Comparison of ENCODE assay signal across 32 cellular contexts in genomic region chr12:21819678-21820077, GRCh38. TPM values are rescaled to one million over a fixed set of nuclear protein-coding genes. Genes with fewer than 3 reads are reported as not detected.
A peak's percentile ranks its signal among the peaks of the same experiment; 100 is the strongest.
DNase-seq lines count a peak whose midpoint lies in the region; ATAC-seq, FAIRE-seq and TF ChIP-seq lines count a peak whose summit lies in the region.
"Had no signal": no experiment of that assay in that cellular context is flagged by ENCODE, and none has a peak within 500 bp of the region (broad histone marks: within the 10 kb centered on the region; RNA-seq: fewer than 3 reads in every experiment).

No MANE protein-coding gene starts in this region.

- H3K9me3 ChIP-seq in A549: no peaks in the 10 kb centered on the region
- no peaks in the 10 kb centered on the region for H3K9me3 ChIP-seq in mucosa of descending colon
- no peaks in the 10 kb centered on the region for H3K9me3 ChIP-seq in CD8-positive, alpha-beta T cell (ENCODE audit: low read length)
- H3K9me3 ChIP-seq: esophagus muscularis mucosa, thyroid gland had no signal

- peak overlapping the region; percentile 25; the same call in 1 of the 3 replicates for H3K4me2 ChIP-seq in A549

- no peak overlapping the region for H3K4me3 Mint-ChIP-seq in CD8-positive, alpha-beta T cell
- no peak overlapping the region for H3K4me3 Mint-ChIP-seq in Calu3 (ENCODE audit: low read depth, unreplicated experiment)
- H3K4me3 Mint-ChIP-seq: activated T-cell treated with anti-CD3 and anti-CD28 coated beads, Interleukin-2, amount 50 U/mL, for 24 hours; natural killer cell treated with Interleukin-12 subunit alpha and Interleukin-12 subunit beta and Interleukin-15 and Interleukin-18, amount 100 ng/mL, for 72 hours; stimulated activated naive CD8-positive, alpha-beta T cell treated with anti-CD3 and anti-CD28 coated beads, Interleukin-15, amount 100 ng/mL, for 72 hours; T-helper 17 cell had no signal

- no peak for TF ChIP-seq EP300 in A549 (IDR thresholded peaks at IDR 0.05)

- TF ChIP-seq CTCF in A549 (IDR thresholded peaks at IDR 0.05) (no peak), bronchial epithelial cell (IDR thresholded peaks at IDR 0.05; ENCODE audit: insufficient read depth, low read length, severe bottlenecking) (no peak), mucosa of descending colon (IDR thresholded peaks at IDR 0.05) (no peak), Calu3 (IDR thresholded peaks at IDR 0.05; ENCODE audit: unreplicated experiment) (no peak)
- no peak for TF ChIP-seq CTCF in CD8-positive, alpha-beta T cell (IDR thresholded peaks at IDR 0.05)

- no peak for DNase-seq in A549 (ENCODE audit: low read depth in 1 of 2, low spot score in 1 of 2)
- peak; percentile 12 for DNase-seq in EL
- DNase-seq in bronchial epithelial cell (ENCODE audit: low read depth): peak; percentile 20
- no peak for DNase-seq in mucosa of descending colon
- no peak for DNase-seq in CD8-positive, alpha-beta T cell
- no peak for DNase-seq in Calu3
- DNase-seq in activated CD4-positive, CD25-positive, alpha-beta regulatory T cell treated with anti-CD3 and anti-CD28 coated beads, Interleukin-2, amount 50 U/mL, for 72 hours: no peak
- DNase-seq in 8988T: no peak
- DNase-seq: activated CD4-positive, alpha-beta T cell treated with anti-CD3 and anti-CD28 coated beads for 48 hours; activated T-cell treated with anti-CD3 and anti-CD28 coated beads, Interleukin-2, amount 50 U/mL, for 24 hours; effector memory CD4-positive, alpha-beta T cell; GF-D8; GOT3; NCI-H1048; NCI-H187; NCI-H526 treated with DMSO at 0.1 percent for 48 hours; stimulated activated naive CD8-positive, alpha-beta T cell treated with anti-CD3 and anti-CD28 coated beads, Interleukin-15, amount 100 ng/mL, for 72 hours; T-helper 17 cell; thyroid gland had no signal

- no peak overlapping the region for H3K27ac Mint-ChIP-seq in CD8-positive, alpha-beta T cell
- no peak overlapping the region for H3K27ac Mint-ChIP-seq in Calu3 (ENCODE audit: unreplicated experiment)
- H3K27ac Mint-ChIP-seq: activated T-cell treated with anti-CD3 and anti-CD28 coated beads, Interleukin-2, amount 50 U/mL, for 24 hours; natural killer cell treated with Interleukin-12 subunit alpha and Interleukin-12 subunit beta and Interleukin-15 and Interleukin-18, amount 100 ng/mL, for 72 hours; stimulated activated naive CD8-positive, alpha-beta T cell treated with anti-CD3 and anti-CD28 coated beads, Interleukin-15, amount 100 ng/mL, for 72 hours; T-helper 17 cell had no signal

- no peak for TF ChIP-seq RAD21 in A549 (conservative IDR thresholded peaks at IDR 0.05 in 1 of 2, IDR thresholded peaks at IDR 0.05 in 1 of 2)

- no peaks in the 10 kb centered on the region for H3K9me3 Mint-ChIP-seq in CD8-positive, alpha-beta T cell
- H3K9me3 Mint-ChIP-seq in Calu3 (ENCODE audit: low read depth, unreplicated experiment): no peaks in the 10 kb centered on the region
- H3K9me3 Mint-ChIP-seq: activated T-cell treated with anti-CD3 and anti-CD28 coated beads, Interleukin-2, amount 50 U/mL, for 24 hours; stimulated activated naive CD8-positive, alpha-beta T cell treated with anti-CD3 and anti-CD28 coated beads, Interleukin-15, amount 100 ng/mL, for 72 hours had no signal

- intact Hi-C loops in mucosa of descending colon (cut with DNase I, micrococcal nuclease): no loop called here
- intact Hi-C loops in CD8-positive, alpha-beta T cell (cut with DNase I, micrococcal nuclease): no loop called here
- intact Hi-C loops in Calu3 (cut with micrococcal nuclease; ENCODE audit: unreplicated experiment): no loop called here

- H3K4me1 ChIP-seq in A549 (peaks cover 6% of the 10 kb centered on the region; the same call in 2 of the 3 replicates), mucosa of descending colon (ENCODE audit: low read depth) (no peaks in the 10 kb centered on the region)
- H3K4me1 ChIP-seq in CD8-positive, alpha-beta T cell (ENCODE audit: insufficient read depth, low read length): no peaks in the 10 kb centered on the region
- H3K4me1 ChIP-seq: parathyroid adenoma, thyroid gland had no signal

- CTCF ChIA-PET in A549 (lab: Yijun Ruan, JAX) (no interaction called here), Calu3 (lab: Charles Lee) (no interaction called here)
- CTCF ChIA-PET in CD8-positive, alpha-beta T cell (lab: Charles Lee): no interaction called here

- no peak for TF ChIP-seq POLR2A in A549 (IDR thresholded peaks at IDR 0.05; ENCODE audit: low read length)

- no TSS peak for BruUV-seq in Calu3 (replicated peaks; lab: Mats Ljungman, UMichigan)

- H3K36me3 Mint-ChIP-seq in CD8-positive, alpha-beta T cell: no peaks in the 10 kb centered on the region
- no peaks in the 10 kb centered on the region for H3K36me3 Mint-ChIP-seq in Calu3 (ENCODE audit: insufficient read depth, unreplicated experiment)
- H3K36me3 Mint-ChIP-seq: natural killer cell treated with Interleukin-12 subunit alpha and Interleukin-12 subunit beta and Interleukin-15 and Interleukin-18, amount 100 ng/mL, for 72 hours had no signal

- peaks cover 14% of the 10 kb centered on the region for H3K27me3 Mint-ChIP-seq in CD8-positive, alpha-beta T cell (ENCODE audit: low read depth)
- no peaks in the 10 kb centered on the region for H3K27me3 Mint-ChIP-seq in Calu3 (ENCODE audit: unreplicated experiment)
- H3K27me3 Mint-ChIP-seq: activated T-cell treated with anti-CD3 and anti-CD28 coated beads, Interleukin-2, amount 50 U/mL, for 24 hours; natural killer cell treated with Interleukin-12 subunit alpha and Interleukin-12 subunit beta and Interleukin-15 and Interleukin-18, amount 100 ng/mL, for 72 hours; stimulated activated naive CD8-positive, alpha-beta T cell treated with anti-CD3 and anti-CD28 coated beads, Interleukin-15, amount 100 ng/mL, for 72 hours had no signal

- FAIRE-seq in A549 (lab: Jason Lieb, UNC) (no peak), bronchial epithelial cell (lab: Jason Lieb, UNC) (no peak)
- FAIRE-seq: colon, frontal cortex, GM18507, keratinocyte, RCC 7860 had no signal

- H3K4me3 ChIP-seq in A549: no peak overlapping the region
- H3K4me3 ChIP-seq in bronchial epithelial cell (ENCODE audit: low read depth, low read length): no peak overlapping the region
- no peak overlapping the region for H3K4me3 ChIP-seq in mucosa of descending colon
- H3K4me3 ChIP-seq in CD8-positive, alpha-beta T cell (ENCODE audit: low read depth, low read length): no peak overlapping the region
- H3K4me3 ChIP-seq: esophagus muscularis mucosa, SK-N-MC, thyroid gland had no signal

- H3K27me3 ChIP-seq in bronchial epithelial cell (ENCODE audit: control insufficient read depth, insufficient read depth, low read length): no peaks in the 10 kb centered on the region
- H3K27me3 ChIP-seq in CD8-positive, alpha-beta T cell (ENCODE audit: insufficient read depth, low read length): no peaks in the 10 kb centered on the region
- H3K27me3 ChIP-seq: brain microvascular endothelial cell, esophagus muscularis mucosa, thyroid gland had no signal

- POLR2A ChIA-PET in A549 (lab: Yijun Ruan, JAX): no interaction called here
- POLR2A ChIA-PET in CD8-positive, alpha-beta T cell (lab: Charles Lee): no interaction called here

- no peak overlapping the region for H3K27ac ChIP-seq in A549
- no peak overlapping the region for H3K27ac ChIP-seq in CD8-positive, alpha-beta T cell (ENCODE audit: low read depth, low read length)
- H3K27ac ChIP-seq: C4-2B, esophagus muscularis mucosa, parathyroid adenoma, SK-N-MC, thyroid gland had no signal

- ATAC-seq in A549: no peak
- ATAC-seq in mucosa of descending colon: peak; percentile 79
- no peak for ATAC-seq in CD8-positive, alpha-beta T cell
- ATAC-seq: natural killer cell treated with Interleukin-12 subunit alpha and Interleukin-12 subunit beta and Interleukin-15 and Interleukin-18, amount 100 ng/mL, for 72 hours; stimulated activated naive CD8-positive, alpha-beta T cell treated with anti-CD3 and anti-CD28 coated beads, Interleukin-15, amount 100 ng/mL, for 72 hours; T-helper 17 cell had no signal

- H3K36me3 ChIP-seq in bronchial epithelial cell (ENCODE audit: control insufficient read depth, insufficient read depth, low read length) (no peaks in the 10 kb centered on the region), mucosa of descending colon (ENCODE audit: low read depth) (no peaks in the 10 kb centered on the region)
- H3K36me3 ChIP-seq in CD8-positive, alpha-beta T cell (ENCODE audit: insufficient read depth, low read length): no peaks in the 10 kb centered on the region
- H3K36me3 ChIP-seq: brain microvascular endothelial cell, thyroid gland had no signal

- no peaks in the 10 kb centered on the region for H3K4me1 Mint-ChIP-seq in CD8-positive, alpha-beta T cell (ENCODE audit: low read depth)
- no peaks in the 10 kb centered on the region for H3K4me1 Mint-ChIP-seq in Calu3 (ENCODE audit: low read depth, unreplicated experiment)
- H3K4me1 Mint-ChIP-seq: stimulated activated naive CD8-positive, alpha-beta T cell treated with anti-CD3 and anti-CD28 coated beads, Interleukin-15, amount 100 ng/mL, for 72 hours; T-helper 17 cell had no signal

TF ChIP-seq in A549, 52 proteins besides CTCF, POLR2A, EP300 and RAD21:
- no peak for TF ChIP-seq TFCP2L1 (CRISPR knock-in tag; IDR thresholded peaks at IDR 0.05)

RNA-seq across cellular contexts. Expression of gene KCNJ8, which starts 45.2 kb away (rescaled TPM):
- polyA plus RNA-seq in A549 (2011; rRNA removed) (0.67 and 0.73 TPM in 2 replicates), A549 (2017; fragmentation: RNase III; extraction: RNeasy Plus Mini Kit Qiagen cat#74134 plus additional on column Dnase treatment) (0.60 to 0.79 TPM (median 0.68 TPM) in 3 replicates)
- polyA plus RNA-seq in A549 (2012; cell fraction: cytosol; rRNA removed): 0.38 and 0.39 TPM in 2 replicates
- polyA plus RNA-seq in A549 (2012; cell fraction: nucleus; rRNA removed): 0.17 and 0.32 TPM in 2 replicates
- 0.39 and 0.54 TPM in 2 replicates for polyA minus RNA-seq in A549 (2011; rRNA and poly(A)+ RNA removed)
- total RNA-seq in bronchial epithelial cell (under 0.01 TPM in 1 of 2 replicates, not detected in the other), mucosa of descending colon (10 to 100 TPM in 1 of 3 donors, 1 to 10 TPM in 1, under 1 TPM in 1; 0.96 to 15.3 (median 1.8) TPM), Calu3 (2022) (not detected in 2 replicates)
- not detected for total RNA-seq in CD8-positive, alpha-beta T cell
- total RNA-seq: activated CD8-positive, alpha-beta memory T cell treated with anti-CD3 and anti-CD28 coated beads for 36 hours; lung microvascular endothelial cell; natural killer cell treated with Interleukin-12 subunit alpha and Interleukin-12 subunit beta and Interleukin-15 and Interleukin-18, amount 100 ng/mL, for 72 hours; T-helper 17 cell had no signal
- polyA plus RNA-seq: keratinocyte had no signal

Comparison
In these comparisons a context has a peak if more than half of its experiments do, and no peak if none do; other contexts are left out.
1. DNase-seq: peak in EL (single experiment) and bronchial epithelial cell (single experiment); none in A549 (0 of 2), mucosa of descending colon (0 of 3), CD8-positive, alpha-beta T cell (0 of 7), Calu3 (single experiment), activated CD4-positive, CD25-positive, alpha-beta regulatory T cell treated with anti-CD3 and anti-CD28 coated beads, Interleukin-2, amount 50 U/mL, for 72 hours (single experiment) and 8988T (single experiment).